25 cellular contexts compared by ENCODE assay signal in genomic region chr11:79050784-79051183, GRCh38.
DNase-seq lines count a peak whose midpoint lies in the region; ATAC-seq, FAIRE-seq and TF ChIP-seq lines count a peak whose summit lies in the region.
"Had no signal": no experiment of that assay in that cellular context is flagged by ENCODE, and none has a peak within 500 bp of the region (broad histone marks: within the 10 kb centered on the region; RNA-seq: fewer than 3 reads in every experiment).

No MANE protein-coding gene starts in this region.

- peak overlapping the region; percentile 44; the same call in 1 of the 2 replicates for H2BK120ac ChIP-seq in IMR-90 (ENCODE audit: low read depth, low read length)

- WGBS in IMR-90 (ENCODE audit: extremely low coverage in 2 of 2, insufficient read length in 1 of 2), 2 experiments, result 0% methylated on average over 1 of the region's 3 CpGs; no CpG with 5 or more reads in 1 of the 2 experiments
- 40% methylated on average over 3 of the region's 3 CpGs for WGBS in hepatocyte (ENCODE audit: low lambda C conversion rate, missing lambda C conversion rate)

- H2BK15ac ChIP-seq in IMR-90 (ENCODE audit: low read depth, low read length), result no peak overlapping the region

- H3K79me1 ChIP-seq in IMR-90 (ENCODE audit: low read depth in 1 of 2, low read length in 2 of 2), result no peaks in the 10 kb centered on the region; a peak in 1 of 4 replicates

- peak overlapping the region; percentile 94; the same call in 1 of the 2 replicates for H4K5ac ChIP-seq in IMR-90 (ENCODE audit: low read depth, low read length)

- TF ChIP-seq RAD21 in IMR-90 (IDR thresholded peaks at IDR 0.05; ENCODE audit: low read length), result no peak

- H3K9me3 ChIP-seq in IMR-90 (ENCODE audit: control insufficient read depth, insufficient read depth, low read length) (no peaks in the 10 kb centered on the region), hepatocyte (ENCODE audit: low read depth) (no peaks in the 10 kb centered on the region)
- H3K9me3 ChIP-seq: breast epithelium, psoas muscle, upper lobe of right lung had no signal

- intact Hi-C loops in IMR-90 (cut with micrococcal nuclease) (loop anchor here (10.0 kb wide), 1 partner anchor 256 kb away; no protein-coding TSS in a partner anchor), head of caudate nucleus (cut with DNase I) (no loop called here)

- H2AK9ac ChIP-seq in IMR-90 (replicated peaks; ENCODE audit: low read depth, low read length, poor library complexity), result no peak overlapping the region

- no peak overlapping the region for H2AFZ ChIP-seq in IMR-90 (replicated peaks; ENCODE audit: low read length, poor library complexity)
- no peak overlapping the region for H2AFZ ChIP-seq in hepatocyte

- H3K4me1 ChIP-seq in IMR-90 (ENCODE audit: control insufficient read depth, insufficient read depth, low read length) (peaks cover 21% of the 10 kb centered on the region), hepatocyte (ENCODE audit: insufficient read depth) (peaks cover 13% of the 10 kb centered on the region)
- H3K4me1 ChIP-seq: breast epithelium, psoas muscle, upper lobe of right lung had no signal

- peak; percentile 52 for ATAC-seq in IMR-90 (ENCODE audit: low read depth)
- ATAC-seq: natural killer cell, psoas muscle, upper lobe of right lung, WTC11 had no signal

- H3K27ac ChIP-seq in IMR-90 (ENCODE audit: insufficient read depth, low read length), result peak overlapping the region; percentile 94; the same call in 1 of the 2 replicates
- H3K27ac ChIP-seq in hepatocyte, result peak overlapping the region; percentile 54
- H3K27ac ChIP-seq: breast epithelium, psoas muscle, upper lobe of right lung had no signal

- H2AK5ac ChIP-seq in IMR-90 (ENCODE audit: low read depth, low read length), result no peak overlapping the region

- peak; percentile 7 for FAIRE-seq in bronchial epithelial cell (lab: Jason Lieb, UNC)
- FAIRE-seq: endothelial cell of umbilical vein, G401.6, small intestine had no signal

- H3K9me1 ChIP-seq in IMR-90 (ENCODE audit: insufficient read depth, low read length), result peaks cover 4% of the 10 kb centered on the region; the same call in 1 of the 2 replicates

- no peaks in the 10 kb centered on the region for H3K9me2 ChIP-seq in hepatocyte (replicated peaks; ENCODE audit: insufficient read depth)

- no peak overlapping the region for H3K56ac ChIP-seq in IMR-90 (ENCODE audit: extremely low read depth, insufficient read depth, low read length)

- H3K23ac ChIP-seq in IMR-90 (ENCODE audit: low read depth, low read length), result peak overlapping the region; percentile 46; the same call in 1 of the 2 replicates

- POLR2A ChIA-PET in IMR-90 (lab: Charles Lee; ENCODE audit: unreplicated experiment), result no interaction called here

- H3K9ac ChIP-seq in IMR-90 (ENCODE audit: low read depth, low read length), result no peak overlapping the region

- in situ Hi-C loops in IMR-90 (cut with MboI; ENCODE audit: low sequenced_read_pairs), result loop anchor here (10.0 kb wide), 1 partner anchor 246 kb away; no protein-coding TSS in a partner anchor

- TF ChIP-seq CTCF in IMR-90 (conservative IDR thresholded peaks at IDR 0.05; ENCODE audit: low read depth, low read length), result no peak
- no peak for TF ChIP-seq CTCF in bronchial epithelial cell (IDR thresholded peaks at IDR 0.05; ENCODE audit: insufficient read depth, low read length, severe bottlenecking)
- no peak for TF ChIP-seq CTCF in hepatocyte (IDR thresholded peaks at IDR 0.05; ENCODE audit: poor library complexity)

- no TSS peak for BruUV-seq in IMR-90 (replicated peaks; lab: Mats Ljungman, UMichigan)

- H3K18ac ChIP-seq in IMR-90 (ENCODE audit: low read depth, low read length), result peak overlapping the region; percentile 95; the same call in 1 of the 2 replicates

- H4K8ac ChIP-seq in IMR-90 (ENCODE audit: low read depth in 2 of 2, low read length in 2 of 2), result peak overlapping the region; percentile 20 to 24; a peak in 1 of 4 replicates

- H3K4me2 ChIP-seq in IMR-90 (ENCODE audit: low read depth, low read length) (no peak overlapping the region), hepatocyte (no peak overlapping the region)

- peak overlapping the region; percentile 16 for H2BK5ac ChIP-seq in IMR-90 (ENCODE audit: low read depth, low read length, poor library complexity, severe bottlenecking)

- H3K4ac ChIP-seq in IMR-90 (ENCODE audit: low read depth, low read length), result peak overlapping the region; percentile 36; the same call in 1 of the 2 replicates

- dilution Hi-C loops in IMR-90 (cut with HindIII; ENCODE audit: low sequenced_read_pairs, unreplicated experiment), result no loop called here

- CTCF ChIA-PET in IMR-90 (lab: Yijun Ruan, JAX), result interaction anchor here (0.6 kb wide), 1 partner anchor 374 kb away, joined by 4 read pairs; no protein-coding TSS in a partner anchor

- no peaks in the 10 kb centered on the region for H4K20me1 ChIP-seq in IMR-90 (ENCODE audit: insufficient read depth, low read length)
- H4K20me1 ChIP-seq in hepatocyte (ENCODE audit: insufficient read depth, poor library complexity, severe bottlenecking), result no peaks in the 10 kb centered on the region

- H2BK20ac ChIP-seq in IMR-90 (ENCODE audit: low read depth, low read length), result peak overlapping the region; percentile 50

- H3K36me3 ChIP-seq in IMR-90 (ENCODE audit: control insufficient read depth, insufficient read depth, low read length), result no peaks in the 10 kb centered on the region
- no peaks in the 10 kb centered on the region for H3K36me3 ChIP-seq in bronchial epithelial cell (ENCODE audit: control insufficient read depth, insufficient read depth, low read length)
- no peaks in the 10 kb centered on the region for H3K36me3 ChIP-seq in hepatocyte (replicated peaks; ENCODE audit: insufficient read depth, low read depth)
- H3K36me3 ChIP-seq: breast epithelium, upper lobe of right lung had no signal

- DNase-seq in DMS 273 treated with DMSO at 0.1 percent for 48 hours (lab: John Stamatoyannopoulos, UW), result peak; percentile 28
- peak; percentile 89 for DNase-seq in IMR-90
- DNase-seq in bronchial epithelial cell (ENCODE audit: low read depth), result no peak
- DNase-seq in hepatocyte (ENCODE audit: low spot score), result no peak
- DNase-seq in head of caudate nucleus, result no peak
- no peak for DNase-seq in HCEC 1CT
- DNase-seq in globus pallidus (ENCODE audit: low spot score), result no peak
- DNase-seq: activated CD4-positive, alpha-beta T cell treated with anti-CD3 and anti-CD28 coated beads, Interleukin-2, amount 10 ng/mL, durations not matched to agents 7 days and 5 days; activated effector memory CD4-positive, alpha-beta T cell treated with anti-CD3 and anti-CD28 coated beads, Interleukin-2, amount 50 U/mL, for 16 hours; activated T-cell treated with anti-CD3 and anti-CD28 coated beads, Interleukin-2, amount 50 U/mL, for 24 hours; C1 segment of cervical spinal cord; DMS53; Kasumi-1; natural killer cell; NCI-H1436; NCI-H526 treated with DMSO at 0.1 percent for 48 hours; small intestine; stimulated activated naive CD4-positive, alpha-beta T cell; upper lobe of right lung had no signal

- peak overlapping the region; percentile 44; the same call in 1 of the 2 replicates for H3K14ac ChIP-seq in IMR-90 (replicated peaks; ENCODE audit: low read depth, low read length)

- no peaks in the 10 kb centered on the region for H3K79me2 ChIP-seq in hepatocyte

- H3K4me3 ChIP-seq in IMR-90 (ENCODE audit: insufficient read depth, low read depth, low read length), result no peak overlapping the region
- H3K4me3 ChIP-seq in bronchial epithelial cell (ENCODE audit: low read depth, low read length), result no peak overlapping the region
- H3K4me3 ChIP-seq in hepatocyte, result no peak overlapping the region
- H3K4me3 ChIP-seq: breast epithelium, lung, psoas muscle, upper lobe of right lung had no signal

- H4K91ac ChIP-seq in IMR-90 (ENCODE audit: insufficient read depth, low read depth, low read length), result peak overlapping the region; percentile 25; the same call in 1 of the 2 replicates

- TF ChIP-seq POLR2A in IMR-90 (IDR thresholded peaks at IDR 0.05; ENCODE audit: low read depth, low read length), result no peak

- no peaks in the 10 kb centered on the region for H3K27me3 ChIP-seq in IMR-90 (ENCODE audit: control insufficient read depth, insufficient read depth, low read length)
- H3K27me3 ChIP-seq in bronchial epithelial cell (ENCODE audit: control insufficient read depth, insufficient read depth, low read length), result no peaks in the 10 kb centered on the region
- H3K27me3 ChIP-seq in hepatocyte, result no peaks in the 10 kb centered on the region
- H3K27me3 ChIP-seq: breast epithelium, upper lobe of right lung had no signal

TF ChIP-seq in IMR-90, 13 proteins besides CTCF, POLR2A, EP300 and RAD21 (continues in another document):
- TF ChIP-seq SMC3 (IDR thresholded peaks at IDR 0.05; ENCODE audit: low read depth, low read length) (no peak), MAZ (IDR thresholded peaks at IDR 0.05; ENCODE audit: borderline replicate concordance, low read depth, low read length) (no peak), FOS (IDR thresholded peaks at IDR 0.05; ENCODE audit: low read depth, low read length) (no peak), NFE2L2 (IDR thresholded peaks at IDR 0.05; ENCODE audit: low read depth, low read length) (no peak), CEBPB (IDR thresholded peaks at IDR 0.05; ENCODE audit: low read depth, low read length) (no peak), BHLHE40 (IDR thresholded peaks at IDR 0.05; ENCODE audit: low read depth, low read length) (no peak), ELK1 (IDR thresholded peaks at IDR 0.05; ENCODE audit: borderline replicate concordance, low read depth, low read length) (no peak), USF2 (IDR thresholded peaks at IDR 0.05; ENCODE audit: low read depth, low read length) (no peak), RFX5 (IDR thresholded peaks at IDR 0.05; ENCODE audit: low read depth, low read length) (no peak), MAFK (IDR thresholded peaks at IDR 0.05; ENCODE audit: low read depth, low read length) (no peak), RCOR1 (IDR thresholded peaks at IDR 0.05; ENCODE audit: insufficient replicate concordance, low read length) (no peak), CHD1 (IDR thresholded peaks at IDR 0.05; ENCODE audit: low read depth, low read length) (no peak)

Comparison
In these comparisons a context has a peak if more than half of its experiments do, and no peak if none do; other contexts are left out.
1. DNase-seq: peak in DMS 273 treated with DMSO at 0.1 percent for 48 hours (single experiment) and IMR-90 (single experiment); none in bronchial epithelial cell (single experiment), hepatocyte (single experiment), head of caudate nucleus (0 of 42), HCEC 1CT (single experiment) and globus pallidus (single experiment).